8 cellular contexts compared by ENCODE assay signal in the genomic region with DNA sequence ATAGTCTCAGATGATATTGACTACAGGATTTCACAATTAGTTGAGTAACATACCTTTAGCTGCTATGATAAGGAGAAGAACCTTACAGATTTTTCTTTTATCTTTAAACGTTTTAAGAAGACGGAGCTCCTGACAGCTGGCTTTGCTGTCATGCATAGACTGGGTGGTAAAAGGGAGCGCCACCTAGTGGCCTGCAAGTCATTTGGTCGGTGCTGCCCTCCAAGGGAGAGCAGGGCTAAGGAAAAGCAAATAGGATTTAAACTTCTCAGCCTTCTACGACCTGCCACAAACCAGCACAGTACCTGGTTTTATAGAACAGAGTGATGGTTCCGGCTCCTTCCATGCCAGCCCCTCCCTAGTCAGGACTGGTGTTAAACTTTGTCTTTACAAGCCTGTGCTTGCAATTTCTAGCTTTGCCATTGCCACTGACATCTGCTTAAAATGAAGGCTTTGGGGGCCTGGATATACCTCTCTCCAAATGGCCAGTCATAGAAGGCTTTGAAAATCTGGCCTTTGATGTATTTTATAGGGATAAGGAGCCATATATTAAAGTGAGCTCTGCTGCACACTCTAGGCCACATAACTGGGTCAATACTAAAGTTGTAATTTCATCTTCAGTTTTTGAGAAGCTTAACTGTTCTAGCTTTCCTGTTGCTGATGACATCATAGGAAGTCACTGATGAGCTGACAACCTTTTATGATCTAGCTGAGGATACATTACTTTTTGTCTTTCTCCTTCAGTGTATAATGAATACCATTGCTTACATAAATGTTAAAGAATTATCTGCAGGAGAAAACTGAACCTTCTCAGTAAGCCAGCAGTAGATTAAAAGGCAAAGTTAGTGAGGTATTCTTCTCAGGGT. TPM values are rescaled to one million over a fixed set of nuclear protein-coding genes. Genes with fewer than 3 reads are reported as not detected.
DNase-seq lines count a peak whose midpoint lies in the region; ATAC-seq and TF ChIP-seq lines count a peak whose summit lies in the region.

No MANE protein-coding gene starts in this region.

- no peak overlapping the region for H3K4me3 ChIP-seq in GM12864 (ENCODE audit: low read depth, low read length)
- H3K4me3 ChIP-seq in H7 (ENCODE audit: insufficient read depth, low read depth, low read length): no peak overlapping the region
- H3K4me3 ChIP-seq in SJSA1: no peak overlapping the region

- DNase-seq in GM12864 (ENCODE audit: low read depth) (peak; percentile 30), H7 (peak; percentile 72), SJSA1 (ENCODE audit: low read depth in 1 of 2, low spot score in 2 of 2) (peak; percentile 27 to 49), left cardiac atrium (peak; percentile 82), retina (peak; percentile 62), mesenteric fat pad (ENCODE audit: low spot score) (no peak)
- peak; percentile 60 for DNase-seq in activated naive CD8-positive, alpha-beta T cell treated with anti-CD3 and anti-CD28 coated beads, Interleukin-2, amount 50 U/mL, for 24 hours

- H3K4me1 Mint-ChIP-seq in activated naive CD8-positive, alpha-beta T cell treated with anti-CD3 and anti-CD28 coated beads, Interleukin-2, amount 50 U/mL, for 24 hours: no peaks in the 10 kb centered on the region

- ATAC-seq in activated naive CD8-positive, alpha-beta T cell treated with anti-CD3 and anti-CD28 coated beads, Interleukin-2, amount 50 U/mL, for 24 hours: peak; percentile 54
- peak; percentile 56 to 78 for ATAC-seq in left cardiac atrium

- peaks cover 1% of the 10 kb centered on the region for H3K36me3 Mint-ChIP-seq in activated naive CD8-positive, alpha-beta T cell treated with anti-CD3 and anti-CD28 coated beads, Interleukin-2, amount 50 U/mL, for 24 hours (ENCODE audit: low read depth)

- no peak overlapping the region for H3K27ac ChIP-seq in SJSA1

- H3K4me1 ChIP-seq in SJSA1 (replicated peaks): peaks cover 13% of the 10 kb centered on the region

- no peak overlapping the region for H3K27ac Mint-ChIP-seq in activated naive CD8-positive, alpha-beta T cell treated with anti-CD3 and anti-CD28 coated beads, Interleukin-2, amount 50 U/mL, for 24 hours

- H3K36me3 ChIP-seq in H7 (replicated peaks; ENCODE audit: control insufficient read depth, insufficient read depth, low read length) (no peaks in the 10 kb centered on the region), SJSA1 (no peaks in the 10 kb centered on the region)

- intact Hi-C loops in left cardiac atrium (cut with DNase I): loop anchor here (1.0 to 5.0 kb wide), 2 partner anchors 186 to 188 kb away; no protein-coding TSS in a partner anchor

- H3K27me3 ChIP-seq in H7 (ENCODE audit: control insufficient read depth, insufficient read depth, low read length) (peaks cover 5% of the 10 kb centered on the region; the same call in 1 of the 2 replicates), SJSA1 (replicated peaks) (no peaks in the 10 kb centered on the region)

- TF ChIP-seq CTCF in GM12864 (IDR thresholded peaks at IDR 0.05; ENCODE audit: low read depth, low read length, missing control alignments) (peak; percentile 90), LNCAP (IDR thresholded peaks at IDR 0.05) (peak; percentile 96)

- H3K9me3 ChIP-seq in SJSA1 (replicated peaks): no peaks in the 10 kb centered on the region

- peaks cover 10% of the 10 kb centered on the region for H3K27me3 Mint-ChIP-seq in activated naive CD8-positive, alpha-beta T cell treated with anti-CD3 and anti-CD28 coated beads, Interleukin-2, amount 50 U/mL, for 24 hours

- H3K9me3 Mint-ChIP-seq in activated naive CD8-positive, alpha-beta T cell treated with anti-CD3 and anti-CD28 coated beads, Interleukin-2, amount 50 U/mL, for 24 hours: no peaks in the 10 kb centered on the region

- H3K4me3 Mint-ChIP-seq in activated naive CD8-positive, alpha-beta T cell treated with anti-CD3 and anti-CD28 coated beads, Interleukin-2, amount 50 U/mL, for 24 hours: no peak overlapping the region

RNA-seq across cellular contexts. Expression of a gene that starts 31.1 kb away (rescaled TPM):
- 1.8 and 2.1 TPM in 2 replicates for total RNA-seq in H7 (2014; rRNA removed; shearing (Covaris generic))
- 0.85 and 0.95 TPM in 2 replicates for total RNA-seq in SJSA1 (2014; rRNA removed; shearing (Covaris generic))
- total RNA-seq in left cardiac atrium (1 to 10 TPM; 2.5 to 3.8 TPM), mesenteric fat pad (3.4 TPM)
